24 cellular contexts compared by ENCODE assay signal in the genomic region with DNA sequence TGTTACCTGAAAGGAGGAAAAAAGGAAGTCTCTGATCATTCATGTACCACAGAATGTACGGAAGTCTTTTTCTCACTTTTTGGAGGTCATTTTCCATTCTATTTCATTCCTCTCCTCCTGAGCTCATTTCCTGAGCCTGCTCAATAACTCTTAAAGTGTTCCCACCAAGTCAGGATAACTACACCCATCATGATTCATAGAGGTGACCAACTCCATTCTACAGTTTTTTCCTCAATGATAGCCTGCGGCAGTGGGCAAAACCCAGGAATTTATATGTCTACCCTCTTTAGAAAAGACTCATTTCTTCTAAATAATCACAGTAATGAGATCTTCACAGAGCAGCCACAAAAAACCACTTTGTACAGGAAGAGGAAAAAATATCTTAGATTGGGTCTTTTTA.
"Had no signal": no experiment of that assay in that cellular context is flagged by ENCODE, and none has a peak within 500 bp of the region (broad histone marks: within the 10 kb centered on the region; RNA-seq: fewer than 3 reads in every experiment).

No MANE protein-coding gene starts in this region.

- FAIRE-seq: endometrium, frontal cortex, keratinocyte, TTC549 had no signal

- H3K9me3 ChIP-seq: lower lobe of right lung, prostate gland, right atrium auricular region, stomach, vagina had no signal

- H3K36me3 ChIP-seq: lower lobe of right lung, prostate gland, right atrium auricular region, stomach, vagina had no signal

- H3K4me3 Mint-ChIP-seq: activated CD4-positive, alpha-beta memory T cell treated with anti-CD3 and anti-CD28 coated beads for 36 hours; activated CD4-positive, alpha-beta T cell treated with anti-CD3 and anti-CD28 coated beads for 36 hours; activated CD8-positive, alpha-beta memory T cell treated with anti-CD3 and anti-CD28 coated beads, Interleukin-2, amount 10 ng/mL, durations not matched to agents 7 days and 5 days; activated naive CD8-positive, alpha-beta T cell treated with anti-CD3 and anti-CD28 coated beads, Interleukin-2, amount 10 ng/mL, durations not matched to agents 7 days and 5 days; activated T-helper 17 cell treated with anti-CD3 and anti-CD28 coated beads, Interleukin-2, amount 50 U/mL, for 72 hours; naive thymus-derived CD8-positive, alpha-beta T cell; WTC11 had no signal

- H3K27ac Mint-ChIP-seq: activated CD4-positive, alpha-beta memory T cell treated with anti-CD3 and anti-CD28 coated beads for 36 hours; activated CD4-positive, alpha-beta T cell treated with anti-CD3 and anti-CD28 coated beads for 36 hours; activated CD8-positive, alpha-beta memory T cell treated with anti-CD3 and anti-CD28 coated beads, Interleukin-2, amount 10 ng/mL, durations not matched to agents 7 days and 5 days; activated naive CD8-positive, alpha-beta T cell treated with anti-CD3 and anti-CD28 coated beads, Interleukin-2, amount 10 ng/mL, durations not matched to agents 7 days and 5 days; activated T-helper 17 cell treated with anti-CD3 and anti-CD28 coated beads, Interleukin-2, amount 50 U/mL, for 72 hours; naive thymus-derived CD8-positive, alpha-beta T cell; WTC11 had no signal

- H3K4me1 ChIP-seq: lower lobe of right lung, prostate gland, right atrium auricular region, stomach, vagina had no signal

- H3K4me3 ChIP-seq: lower lobe of right lung, prostate gland, right atrium auricular region, skin epidermis, stomach, vagina had no signal

- DNase-seq: activated CD4-positive, alpha-beta memory T cell treated with anti-CD3 and anti-CD28 coated beads for 36 hours; activated CD4-positive, alpha-beta T cell treated with anti-CD3 and anti-CD28 coated beads for 36 hours; activated CD8-positive, alpha-beta memory T cell treated with anti-CD3 and anti-CD28 coated beads, Interleukin-2, amount 10 ng/mL, durations not matched to agents 7 days and 5 days; activated naive CD4-positive, alpha-beta T cell treated with Interleukin-2 at 50 U/mL for 16 hours; activated naive CD8-positive, alpha-beta T cell treated with anti-CD3 and anti-CD28 coated beads, Interleukin-2, amount 10 ng/mL, durations not matched to agents 7 days and 5 days; anterior cingulate cortex; cerebellar nuclear complex; cortex of kidney; head of caudate nucleus; lower lobe of right lung; naive thymus-derived CD8-positive, alpha-beta T cell; stimulated activated CD4-positive, alpha-beta T cell treated with anti-CD3 and anti-CD28 coated beads, Interleukin-4, amount 100 ng/mL, for 1 hour; stomach; trophoblast cell had no signal

- H3K27ac ChIP-seq: lower lobe of right lung, prostate gland, right atrium auricular region, skin epidermis, stomach, vagina had no signal

- H3K4me1 Mint-ChIP-seq: activated CD4-positive, alpha-beta T cell treated with anti-CD3 and anti-CD28 coated beads for 36 hours; activated CD8-positive, alpha-beta memory T cell treated with anti-CD3 and anti-CD28 coated beads, Interleukin-2, amount 10 ng/mL, durations not matched to agents 7 days and 5 days; activated naive CD8-positive, alpha-beta T cell treated with anti-CD3 and anti-CD28 coated beads, Interleukin-2, amount 10 ng/mL, durations not matched to agents 7 days and 5 days; activated T-helper 17 cell treated with anti-CD3 and anti-CD28 coated beads, Interleukin-2, amount 50 U/mL, for 72 hours; naive thymus-derived CD8-positive, alpha-beta T cell; WTC11 had no signal

- H3K27me3 ChIP-seq: right atrium auricular region, stomach, vagina had no signal

- H3K36me3 Mint-ChIP-seq: activated CD4-positive, alpha-beta memory T cell treated with anti-CD3 and anti-CD28 coated beads for 36 hours; activated CD8-positive, alpha-beta memory T cell treated with anti-CD3 and anti-CD28 coated beads, Interleukin-2, amount 10 ng/mL, durations not matched to agents 7 days and 5 days; activated naive CD8-positive, alpha-beta T cell treated with anti-CD3 and anti-CD28 coated beads, Interleukin-2, amount 10 ng/mL, durations not matched to agents 7 days and 5 days; naive thymus-derived CD8-positive, alpha-beta T cell had no signal

- H3K27me3 Mint-ChIP-seq: activated CD8-positive, alpha-beta memory T cell treated with anti-CD3 and anti-CD28 coated beads, Interleukin-2, amount 10 ng/mL, durations not matched to agents 7 days and 5 days had no signal

- H3K9me3 Mint-ChIP-seq: activated CD4-positive, alpha-beta memory T cell treated with anti-CD3 and anti-CD28 coated beads for 36 hours had no signal
